Comparison of ENCODE assay signal across 22 cellular contexts in the genomic region with DNA sequence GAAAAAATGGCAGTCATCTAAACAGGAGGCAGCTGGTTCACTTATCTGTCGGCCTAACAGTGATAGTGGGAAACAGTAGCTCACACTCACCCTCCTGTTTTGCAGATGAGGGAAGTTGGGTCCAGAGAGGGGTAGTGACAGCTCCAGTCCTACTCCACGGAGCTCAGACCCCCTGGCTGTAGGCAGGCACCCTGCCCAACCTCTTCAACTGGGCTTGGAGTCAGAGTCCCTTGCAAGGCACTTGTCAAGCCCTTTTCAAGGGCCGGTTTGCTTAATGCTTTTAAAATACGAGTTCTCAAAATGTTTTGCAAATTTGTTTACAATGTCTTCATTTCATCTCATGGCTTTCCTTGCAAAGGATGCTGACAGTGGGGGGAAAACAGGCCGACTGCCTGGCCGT.
"Had no signal": no experiment of that assay in that cellular context is flagged by ENCODE, and none has a peak within 500 bp of the region (broad histone marks: within the 10 kb centered on the region; RNA-seq: fewer than 3 reads in every experiment).

No MANE protein-coding gene starts in this region.

- H3K27ac ChIP-seq: RWPE1 had no signal

- H3K27me3 ChIP-seq: MG63 had no signal

- H3K9me3 ChIP-seq: MG63, SK-N-SH had no signal

- DNase-seq: Karpas-422, KG1, MG63, NCI-H1092, NCI-H1105 treated with DMSO at 0.1 percent for 48 hours, NCI-H1417 treated with DMSO at 0.1 percent for 48 hours, NCI-H146, NCI-H1694 treated with DMSO at 0.1 percent for 48 hours, NCI-H1930, NCI-H2081, NCI-H2171, NCI-H226, NCI-H446, NCI-H510A, NCI-H524 treated with DMSO at 0.1 percent for 48 hours, NCI-H69, NCI-H774, PC-3, SHP77, SK-N-SH had no signal

- H3K9ac ChIP-seq: SK-N-SH had no signal

- H3K36me3 ChIP-seq: MG63 had no signal

- H3K4me3 ChIP-seq: MG63 had no signal

- ATAC-seq: Panc1, PC-3 had no signal

- H3K4me2 ChIP-seq: SK-N-SH had no signal
